In genomic region chr4:167838686-167839085, GRCh38 we compare ENCODE assay signal across 25 cellular contexts.
"Had no signal": no experiment of that assay in that cellular context is flagged by ENCODE, and none has a peak within 500 bp of the region (broad histone marks: within the 10 kb centered on the region; RNA-seq: fewer than 3 reads in every experiment).

No MANE protein-coding gene starts in this region.

- H3K36me3 Mint-ChIP-seq: activated CD4-positive, alpha-beta memory T cell treated with anti-CD3 and anti-CD28 coated beads for 36 hours; activated naive CD4-positive, alpha-beta T cell treated with anti-CD3 and anti-CD28 coated beads, Interleukin-2, amount 10 ng/mL, durations not matched to agents 7 days and 5 days; activated naive CD8-positive, alpha-beta T cell treated with anti-CD3 and anti-CD28 coated beads, Interleukin-2, amount 10 ng/mL, durations not matched to agents 7 days and 5 days had no signal

- H3K27ac ChIP-seq: colonic mucosa, heart right ventricle, left ventricle myocardium inferior, parathyroid adenoma, right atrium auricular region, tibial nerve had no signal

- H3K36me3 ChIP-seq: colonic mucosa, heart right ventricle, left ventricle myocardium inferior, right atrium auricular region, tibial nerve had no signal

- H2AFZ ChIP-seq: parathyroid adenoma had no signal

- ATAC-seq: heart right ventricle, mucosa of descending colon had no signal

- DNase-seq: activated CD4-positive, alpha-beta memory T cell treated with anti-CD3 and anti-CD28 coated beads for 36 hours; activated CD4-positive, alpha-beta T cell treated with anti-CD3 and anti-CD28 coated beads, Interleukin-2, amount 10 ng/mL, durations not matched to agents 24 days and 14 days; activated CD4-positive, CD25-positive, alpha-beta regulatory T cell treated with anti-CD3 and anti-CD28 coated beads, Interleukin-2, amount 50 U/mL, for 72 hours; activated CD8-positive, alpha-beta memory T cell treated with anti-CD3 and anti-CD28 coated beads, Interleukin-2, amount 50 U/mL, for 4 hours; activated gamma-delta T cell; activated naive CD4-positive, alpha-beta T cell treated with anti-CD3 and anti-CD28 coated beads, Interleukin-2, amount 10 ng/mL, durations not matched to agents 7 days and 5 days; activated naive CD8-positive, alpha-beta T cell treated with anti-CD3 and anti-CD28 coated beads, Interleukin-2, amount 10 ng/mL, durations not matched to agents 7 days and 5 days; activated T-cell treated with anti-CD3 and anti-CD28 coated beads, Interleukin-2, amount 50 U/mL, for 24 hours; amygdala; colonic mucosa; effector CD8-positive, alpha-beta T cell; foreskin melanocyte; heart right ventricle; left ventricle myocardium inferior; mucosa of descending colon; stimulated activated CD4-positive, alpha-beta T cell treated with anti-CD3 and anti-CD28 coated beads, Interleukin-2, amount 100 ng/mL, for 48 hours; stimulated activated naive CD4-positive, alpha-beta T cell treated with Interleukin-2 at 50 U/mL for 16 hours; T-helper 2 cell had no signal

- FAIRE-seq: endometrium, islet of Langerhans, urothelium cell line had no signal

- H3K9me3 Mint-ChIP-seq: activated CD4-positive, alpha-beta T cell treated with anti-CD3 and anti-CD28 coated beads, Interleukin-2, amount 10 ng/mL, durations not matched to agents 24 days and 14 days; activated naive CD8-positive, alpha-beta T cell treated with anti-CD3 and anti-CD28 coated beads, Interleukin-2, amount 10 ng/mL, durations not matched to agents 7 days and 5 days had no signal

- H3K79me2 ChIP-seq: parathyroid adenoma had no signal

- H3K27me3 Mint-ChIP-seq: activated CD4-positive, alpha-beta memory T cell treated with anti-CD3 and anti-CD28 coated beads for 36 hours; activated CD4-positive, alpha-beta T cell treated with anti-CD3 and anti-CD28 coated beads, Interleukin-2, amount 10 ng/mL, durations not matched to agents 24 days and 14 days; activated naive CD4-positive, alpha-beta T cell treated with anti-CD3 and anti-CD28 coated beads, Interleukin-2, amount 10 ng/mL, durations not matched to agents 7 days and 5 days; activated naive CD8-positive, alpha-beta T cell treated with anti-CD3 and anti-CD28 coated beads, Interleukin-2, amount 10 ng/mL, durations not matched to agents 7 days and 5 days; activated T-cell treated with anti-CD3 and anti-CD28 coated beads, Interleukin-2, amount 50 U/mL, for 24 hours had no signal

- H3K9ac ChIP-seq: parathyroid adenoma had no signal

- H3K27me3 ChIP-seq: colonic mucosa, heart right ventricle, right atrium auricular region, tibial nerve had no signal

- H3K4me3 ChIP-seq: colonic mucosa, heart right ventricle, left ventricle myocardium inferior, mucosa of descending colon, right atrium auricular region, tibial nerve had no signal

- H3K27ac Mint-ChIP-seq: activated CD4-positive, alpha-beta memory T cell treated with anti-CD3 and anti-CD28 coated beads for 36 hours; activated CD4-positive, alpha-beta T cell treated with anti-CD3 and anti-CD28 coated beads, Interleukin-2, amount 10 ng/mL, durations not matched to agents 24 days and 14 days; activated naive CD4-positive, alpha-beta T cell treated with anti-CD3 and anti-CD28 coated beads, Interleukin-2, amount 10 ng/mL, durations not matched to agents 7 days and 5 days; activated naive CD8-positive, alpha-beta T cell treated with anti-CD3 and anti-CD28 coated beads, Interleukin-2, amount 10 ng/mL, durations not matched to agents 7 days and 5 days; activated T-cell treated with anti-CD3 and anti-CD28 coated beads, Interleukin-2, amount 50 U/mL, for 24 hours; nephron had no signal

- H3K4me3 Mint-ChIP-seq: activated CD4-positive, alpha-beta memory T cell treated with anti-CD3 and anti-CD28 coated beads for 36 hours; activated CD4-positive, alpha-beta T cell treated with anti-CD3 and anti-CD28 coated beads, Interleukin-2, amount 10 ng/mL, durations not matched to agents 24 days and 14 days; activated naive CD4-positive, alpha-beta T cell treated with anti-CD3 and anti-CD28 coated beads, Interleukin-2, amount 10 ng/mL, durations not matched to agents 7 days and 5 days; activated naive CD8-positive, alpha-beta T cell treated with anti-CD3 and anti-CD28 coated beads, Interleukin-2, amount 10 ng/mL, durations not matched to agents 7 days and 5 days; activated T-cell treated with anti-CD3 and anti-CD28 coated beads, Interleukin-2, amount 50 U/mL, for 24 hours; nephron had no signal

- H3K9me3 ChIP-seq: colonic mucosa, mucosa of descending colon, right atrium auricular region, tibial nerve had no signal

- H3K4me1 ChIP-seq: colonic mucosa, heart right ventricle, left ventricle myocardium inferior, parathyroid adenoma, right atrium auricular region, tibial nerve had no signal

- H3K4me1 Mint-ChIP-seq: activated CD4-positive, alpha-beta T cell treated with anti-CD3 and anti-CD28 coated beads, Interleukin-2, amount 10 ng/mL, durations not matched to agents 24 days and 14 days; activated naive CD4-positive, alpha-beta T cell treated with anti-CD3 and anti-CD28 coated beads, Interleukin-2, amount 10 ng/mL, durations not matched to agents 7 days and 5 days; activated naive CD8-positive, alpha-beta T cell treated with anti-CD3 and anti-CD28 coated beads, Interleukin-2, amount 10 ng/mL, durations not matched to agents 7 days and 5 days had no signal
